Comparison of ENCODE assay signal across 1 cellular context in genomic region chr3:195059006-195059350, GRCh38.
TF ChIP-seq lines count a peak whose summit lies in the region.

No MANE protein-coding gene starts in this region.

TF ChIP-seq in HepG2, 621 proteins besides CTCF, POLR2A, EP300 and RAD21:
- TF ChIP-seq FOSL2 (CRISPR knock-in tag; IDR thresholded peaks at IDR 0.05) (no peak), KDM2A (CRISPR knock-in tag; IDR thresholded peaks at IDR 0.05; ENCODE audit: borderline replicate concordance, low read depth) (no peak), ZBTB40 (IDR thresholded peaks at IDR 0.05) (no peak), ZBTB40 (CRISPR knock-in tag; IDR thresholded peaks at IDR 0.05) (no peak), IRF9 (CRISPR knock-in tag; IDR thresholded peaks at IDR 0.05; ENCODE audit: borderline replicate concordance) (no peak), RAD51 (IDR thresholded peaks at IDR 0.05; ENCODE audit: borderline replicate concordance) (no peak), MBNL3 (CRISPR knock-in tag; conservative IDR thresholded peaks at IDR 0.05) (no peak), POLR2AphosphoS5 (IDR thresholded peaks at IDR 0.05; ENCODE audit: low read depth, low read length) (no peak), THAP8 (CRISPR knock-in tag; IDR thresholded peaks at IDR 0.05; ENCODE audit: borderline replicate concordance) (no peak), SMYD3 (CRISPR knock-in tag; IDR thresholded peaks at IDR 0.05) (no peak), ZBTB10 (CRISPR knock-in tag; IDR thresholded peaks at IDR 0.05; ENCODE audit: borderline replicate concordance) (no peak), MTA3 (CRISPR knock-in tag; IDR thresholded peaks at IDR 0.05) (no peak)
